In genomic region chr6:145031962-145032361, GRCh38 we compare ENCODE assay signal across 30 cellular contexts.
"Had no signal": no experiment of that assay in that cellular context is flagged by ENCODE, and none has a peak within 500 bp of the region (broad histone marks: within the 10 kb centered on the region; RNA-seq: fewer than 3 reads in every experiment).

No MANE protein-coding gene starts in this region.

- H3K9me3 ChIP-seq: ascending aorta, colonic mucosa, esophagus squamous epithelium, lower lobe of right lung, psoas muscle, sigmoid colon, tibial nerve had no signal

- H3K4me2 ChIP-seq: neural progenitor cell had no signal

- H3K27ac ChIP-seq: ascending aorta, cardiac muscle cell, colonic mucosa, epithelial cell of prostate, esophagus squamous epithelium, heart right ventricle, lower lobe of right lung, neural progenitor cell, parathyroid adenoma, psoas muscle, sigmoid colon, tibial nerve, WERI-Rb-1 had no signal

- H3K36me3 ChIP-seq: ascending aorta, cardiac muscle cell, colonic mucosa, esophagus squamous epithelium, heart right ventricle, lower lobe of right lung, neural progenitor cell, sigmoid colon, tibial nerve, WERI-Rb-1 had no signal

- DNase-seq: activated CD4-positive, alpha-beta T cell treated with anti-CD3 and anti-CD28 coated beads for 48 hours; activated CD4-positive, alpha-beta T cell treated with anti-CD3 and anti-CD28 coated beads, Interleukin-2, amount 50 U/mL, for 48 hours; activated CD8-positive, alpha-beta memory T cell treated with anti-CD3 and anti-CD28 coated beads for 24 hours; activated effector memory CD4-positive, alpha-beta T cell treated with anti-CD3 and anti-CD28 coated beads, Interleukin-2, amount 50 U/mL, for 16 hours; activated naive CD4-positive, alpha-beta T cell treated with anti-CD3 and anti-CD28 coated beads for 36 hours; activated naive CD8-positive, alpha-beta T cell treated with anti-CD3 and anti-CD28 coated beads, Interleukin-2, amount 10 ng/mL, durations not matched to agents 7 days and 5 days; cerebellar nuclear complex; colonic mucosa; effector CD8-positive, alpha-beta T cell; esophagus squamous epithelium; foreskin melanocyte; heart right ventricle; lower lobe of right lung; mesendoderm; natural killer cell; occipital lobe; psoas muscle; sigmoid colon; small intestine; stimulated activated CD4-positive, alpha-beta T cell treated with anti-CD3 and anti-CD28 coated beads, Interleukin-2, amount 100 ng/mL, for 24 hours; stimulated activated naive CD4-positive, alpha-beta T cell treated with Interleukin-2 at 50 U/mL for 16 hours; WERI-Rb-1 had no signal

- H3K4me1 ChIP-seq: ascending aorta, colonic mucosa, esophagus squamous epithelium, lower lobe of right lung, neural progenitor cell, parathyroid adenoma, psoas muscle, sigmoid colon, tibial nerve had no signal

- H3K27me3 ChIP-seq: ascending aorta, cardiac muscle cell, colonic mucosa, esophagus squamous epithelium, heart right ventricle, neural progenitor cell, sigmoid colon, tibial nerve had no signal

- H3K79me2 ChIP-seq: parathyroid adenoma had no signal

- H3K9ac ChIP-seq: neural progenitor cell, parathyroid adenoma had no signal

- H2AFZ ChIP-seq: neural progenitor cell, parathyroid adenoma had no signal

- H3K4me3 ChIP-seq: ascending aorta, cardiac muscle cell, colonic mucosa, esophagus squamous epithelium, heart right ventricle, lower lobe of right lung, neural progenitor cell, psoas muscle, sigmoid colon, tibial nerve had no signal

- ATAC-seq: activated CD4-positive, CD25-positive, alpha-beta regulatory T cell treated with anti-CD3 and anti-CD28 coated beads, Interleukin-2, amount 50 U/mL, for 24 hours; heart right ventricle; left lobe of liver; lower lobe of right lung; natural killer cell; psoas muscle had no signal
